ENCODE assay signal across 7 cellular contexts in the genomic region with DNA sequence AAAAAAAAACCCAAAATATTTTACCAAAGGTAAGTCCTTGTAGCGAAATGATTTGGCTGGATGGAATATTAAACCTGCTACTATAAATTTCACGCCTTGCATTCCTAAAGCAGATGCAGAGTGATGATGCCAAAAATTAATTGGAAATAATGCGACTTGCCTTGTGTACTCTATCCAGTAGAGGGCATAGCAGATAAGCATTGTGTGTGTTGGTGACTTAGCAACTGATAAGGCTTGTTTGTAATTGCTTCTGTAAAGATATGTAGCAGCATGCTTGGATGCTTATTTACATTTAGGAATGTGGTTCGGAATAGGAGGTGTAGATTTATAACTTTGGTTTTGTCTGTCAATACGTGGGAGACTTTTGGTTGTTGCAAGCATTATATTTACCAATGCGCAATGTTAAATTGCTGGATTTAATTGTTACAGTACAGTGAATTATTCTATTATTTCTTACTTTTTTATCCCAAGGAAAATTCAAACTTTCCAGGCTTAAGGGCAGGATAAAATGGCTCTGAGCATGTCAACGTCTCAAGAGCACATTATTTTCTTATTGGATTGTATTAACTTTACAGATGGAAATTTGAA.
DNase-seq lines count a peak whose midpoint lies in the region; ATAC-seq and TF ChIP-seq lines count a peak whose summit lies in the region.

No MANE protein-coding gene starts in this region.

- H3K4me1 ChIP-seq in Karpas-422 (ENCODE audit: low read length) (no peaks in the 10 kb centered on the region), PC-3 (ENCODE audit: insufficient read depth, low read length) (no peaks in the 10 kb centered on the region), fibroblast of lung (ENCODE audit: control insufficient read depth, extremely low read depth, insufficient read depth, low read length) (no peaks in the 10 kb centered on the region)

- H3K9me3 ChIP-seq in Karpas-422 (ENCODE audit: low read length) (no peaks in the 10 kb centered on the region), PC-3 (ENCODE audit: low read length) (no peaks in the 10 kb centered on the region), fibroblast of lung (ENCODE audit: control insufficient read depth, insufficient read depth, low read depth, low read length) (no peaks in the 10 kb centered on the region)

- H3K9ac ChIP-seq in Karpas-422 (ENCODE audit: low read length) (no peak overlapping the region), PC-3 (ENCODE audit: low read length) (no peak overlapping the region), fibroblast of lung (ENCODE audit: insufficient read depth, low read length) (no peak overlapping the region)

- peaks cover 68% of the 10 kb centered on the region for H3K27me3 Mint-ChIP-seq in progenitor cell of endocrine pancreas

- H3K36me3 ChIP-seq in Karpas-422 (ENCODE audit: insufficient read depth, low read length), result no peaks in the 10 kb centered on the region
- H3K36me3 ChIP-seq in PC-3 (ENCODE audit: low read depth, low read length), result no peaks in the 10 kb centered on the region
- no peaks in the 10 kb centered on the region for H3K36me3 ChIP-seq in fibroblast of lung (ENCODE audit: control insufficient read depth, insufficient read depth, low read length)

- no peaks in the 10 kb centered on the region for H3K9me3 Mint-ChIP-seq in progenitor cell of endocrine pancreas (ENCODE audit: low read depth)

- H4K20me1 ChIP-seq in Karpas-422 (ENCODE audit: insufficient read depth, low read depth, low read length), result no peaks in the 10 kb centered on the region; the same call in 1 of the 2 replicates
- H4K20me1 ChIP-seq in PC-3 (ENCODE audit: low read length), result no peaks in the 10 kb centered on the region
- H4K20me1 ChIP-seq in fibroblast of lung (ENCODE audit: control insufficient read depth, extremely low read depth, insufficient read depth, low read length), result no peaks in the 10 kb centered on the region

- TF ChIP-seq CTCF in GM10248 (IDR thresholded peaks at IDR 0.05; ENCODE audit: control extremely low read depth, extremely low read depth, low read depth, missing control alignments) (peak; percentile 72), PC-3 (conservative IDR thresholded peaks at IDR 0.05; ENCODE audit: low read depth, low read length) (peak; percentile 98), fibroblast of lung (conservative IDR thresholded peaks at IDR 0.05 in 1 of 2, IDR thresholded peaks at IDR 0.05 in 1 of 2; ENCODE audit: low read depth in 1 of 2, low read length in 2 of 2) (peak; percentile 71 to 78), progenitor cell of endocrine pancreas (IDR thresholded peaks at IDR 0.05; ENCODE audit: unreplicated experiment) (peak; percentile 68)

- intact Hi-C loops in PC-3 (cut with micrococcal nuclease), result loop anchor here (1.0 to 5.0 kb wide), 9 partner anchors 75 to 719 kb away; no protein-coding TSS in a partner anchor

- H2AFZ ChIP-seq in Karpas-422 (ENCODE audit: low read length), result no peak overlapping the region
- no peak overlapping the region for H2AFZ ChIP-seq in PC-3 (ENCODE audit: low read length)
- no peak overlapping the region for H2AFZ ChIP-seq in fibroblast of lung (ENCODE audit: low read length)

- no peak overlapping the region for H3K4me3 Mint-ChIP-seq in progenitor cell of endocrine pancreas (ENCODE audit: low read depth)

- no TSS peak for BruUV-seq in PC-3 (replicated peaks; lab: Mats Ljungman, UMichigan)

- H3K4me3 ChIP-seq in Karpas-422 (ENCODE audit: low read length), result no peak overlapping the region
- H3K4me3 ChIP-seq in PC-3 (ENCODE audit: low read length), result no peak overlapping the region
- no peak overlapping the region for H3K4me3 ChIP-seq in fibroblast of lung (replicated peaks in 1 of 4; ENCODE audit: control extremely low read depth in 1 of 4, insufficient read depth in 1 of 4, low read depth in 3 of 4, low read length in 4 of 4)

- DNase-seq in GM10248 (ENCODE audit: extremely low spot score), result peak; percentile 51
- DNase-seq in Karpas-422, result peak; percentile 84
- DNase-seq in PC-3, result peak; percentile 82
- DNase-seq in fibroblast of lung (ENCODE audit: low read depth in 2 of 2), result peak; percentile 44 to 63
- DNase-seq in progenitor cell of endocrine pancreas (ENCODE audit: low spot score, unreplicated experiment), result no peak
- no peak for DNase-seq in activated CD4-positive, alpha-beta T cell treated with anti-CD3 and anti-CD28 coated beads, Interleukin-2, amount 50 U/mL, for 1 hour
- DNase-seq in activated CD4-positive, alpha-beta T cell treated with anti-CD3 and anti-CD28 coated beads, Interleukin-2, amount 50 U/mL, for 48 hours, result no peak

- H3K27ac Mint-ChIP-seq in progenitor cell of endocrine pancreas, result peak overlapping the region; percentile 12

- peaks cover 2% of the 10 kb centered on the region for H3K36me3 Mint-ChIP-seq in progenitor cell of endocrine pancreas (ENCODE audit: insufficient read depth)

- H3K4me1 Mint-ChIP-seq in progenitor cell of endocrine pancreas (ENCODE audit: low read depth), result peaks cover 23% of the 10 kb centered on the region

- no peaks in the 10 kb centered on the region for H3K27me3 ChIP-seq in Karpas-422 (ENCODE audit: low read length)
- H3K27me3 ChIP-seq in PC-3 (ENCODE audit: low read length), result peaks cover 41% of the 10 kb centered on the region
- no peaks in the 10 kb centered on the region for H3K27me3 ChIP-seq in fibroblast of lung (ENCODE audit: control insufficient read depth, insufficient read depth, low read length)

- POLR2A ChIA-PET in GM10248 (lab: Yijun Ruan, JAX), result no interaction called here
- POLR2A ChIA-PET in PC-3 (lab: Charles Lee; ENCODE audit: unreplicated experiment), result interaction anchor here (0.6 kb wide), 1 partner anchor 82 kb away, joined by 4 read pairs; no protein-coding TSS in a partner anchor

- peak; percentile 83 for ATAC-seq in PC-3

- H3K9me2 ChIP-seq in Karpas-422 (replicated peaks; ENCODE audit: insufficient read depth, low read length), result no peaks in the 10 kb centered on the region
- no peaks in the 10 kb centered on the region for H3K9me2 ChIP-seq in PC-3 (replicated peaks; ENCODE audit: low read length)

- no peaks in the 10 kb centered on the region for H3F3A ChIP-seq in PC-3 (ENCODE audit: low read length, unreplicated experiment)

- H3K27ac ChIP-seq in Karpas-422 (ENCODE audit: low read length) (no peak overlapping the region), PC-3 (ENCODE audit: low read length) (no peak overlapping the region), fibroblast of lung (ENCODE audit: insufficient read depth, low read length) (no peak overlapping the region)

- H3K4me2 ChIP-seq in Karpas-422 (ENCODE audit: low read depth, low read length, poor library complexity, severe bottlenecking) (no peak overlapping the region), PC-3 (ENCODE audit: low read length) (no peak overlapping the region), fibroblast of lung (ENCODE audit: extremely low read depth, insufficient read depth, low read length) (no peak overlapping the region)

- H3K79me2 ChIP-seq in Karpas-422 (ENCODE audit: low read length) (no peaks in the 10 kb centered on the region), PC-3 (ENCODE audit: low read length) (no peaks in the 10 kb centered on the region), fibroblast of lung (ENCODE audit: control insufficient read depth, insufficient read depth, low read length) (no peaks in the 10 kb centered on the region)

- CTCF ChIA-PET in GM10248 (lab: Yijun Ruan, JAX) (interaction anchor here (1.1 to 1.4 kb wide), 2 partner anchors 11 to 24 kb away, joined by 3 to 4 read pairs; no protein-coding TSS in a partner anchor), PC-3 (lab: Charles Lee) (no interaction called here)

Comparison
In these comparisons a context has a peak if more than half of its experiments do, and no peak if none do; other contexts are left out.
1. DNase-seq: peak in GM10248 (single experiment), Karpas-422 (single experiment), PC-3 (single experiment) and fibroblast of lung (2 of 2); none in progenitor cell of endocrine pancreas (single experiment), activated CD4-positive, alpha-beta T cell treated with anti-CD3 and anti-CD28 coated beads, Interleukin-2, amount 50 U/mL, for 1 hour (single experiment) and activated CD4-positive, alpha-beta T cell treated with anti-CD3 and anti-CD28 coated beads, Interleukin-2, amount 50 U/mL, for 48 hours (0 of 2).
2. Peak in every context shown above with its lines, with median percentiles within 50 percentile points of each other: CTCF ChIP-seq.